In genomic region chr10:13668126-13668525, GRCh38 we compare ENCODE assay signal across 15 cellular contexts.
"Had no signal": no experiment of that assay in that cellular context is flagged by ENCODE, and none has a peak within 500 bp of the region (broad histone marks: within the 10 kb centered on the region; RNA-seq: fewer than 3 reads in every experiment).

No MANE protein-coding gene starts in this region.

- H3K9me3 ChIP-seq: pancreas had no signal

- DNase-seq: activated CD4-positive, alpha-beta T cell treated with anti-CD3 and anti-CD28 coated beads, Interleukin-2, amount 50 U/mL, for 1 hour; activated CD4-positive, CD25-positive, alpha-beta regulatory T cell; activated effector memory CD4-positive, alpha-beta T cell treated with Interleukin-2 at 50 U/mL for 16 hours; activated naive CD8-positive, alpha-beta T cell treated with anti-CD3 and anti-CD28 coated beads, Interleukin-2, amount 10 ng/mL, durations not matched to agents 7 days and 5 days; effector memory CD8-positive, alpha-beta T cell; erythroblast; kidney glomerular epithelial cell; naive thymus-derived CD8-positive, alpha-beta T cell; T-helper 2 cell had no signal

- H3K27ac Mint-ChIP-seq: activated naive CD8-positive, alpha-beta T cell treated with anti-CD3 and anti-CD28 coated beads, Interleukin-2, amount 10 ng/mL, durations not matched to agents 7 days and 5 days; effector memory CD8-positive, alpha-beta T cell; naive thymus-derived CD8-positive, alpha-beta T cell; stimulated activated effector memory CD8-positive, alpha-beta T cell treated with anti-CD3 and anti-CD28 coated beads, Interleukin-12 subunit alpha, Interleukin-12 subunit beta, amount 100 ng/mL, for 72 hours; type B pancreatic cell had no signal

- ATAC-seq: effector memory CD8-positive, alpha-beta T cell; naive thymus-derived CD8-positive, alpha-beta T cell; pancreas; stimulated activated effector memory CD8-positive, alpha-beta T cell treated with anti-CD3 and anti-CD28 coated beads, Interleukin-12 subunit alpha, Interleukin-12 subunit beta, amount 100 ng/mL, for 72 hours had no signal

- H3K4me3 ChIP-seq: coronary artery, pancreas, smooth muscle cell had no signal

- FAIRE-seq: pancreas, TTC549 had no signal

- H3K4me1 Mint-ChIP-seq: activated naive CD8-positive, alpha-beta T cell treated with anti-CD3 and anti-CD28 coated beads, Interleukin-2, amount 10 ng/mL, durations not matched to agents 7 days and 5 days; naive thymus-derived CD8-positive, alpha-beta T cell; stimulated activated effector memory CD8-positive, alpha-beta T cell treated with anti-CD3 and anti-CD28 coated beads, Interleukin-12 subunit alpha, Interleukin-12 subunit beta, amount 100 ng/mL, for 72 hours had no signal

- H3K27ac ChIP-seq: coronary artery, pancreas had no signal

- H3K4me1 ChIP-seq: pancreas had no signal

- H3K36me3 Mint-ChIP-seq: activated naive CD8-positive, alpha-beta T cell treated with anti-CD3 and anti-CD28 coated beads, Interleukin-2, amount 10 ng/mL, durations not matched to agents 7 days and 5 days; stimulated activated effector memory CD8-positive, alpha-beta T cell treated with anti-CD3 and anti-CD28 coated beads, Interleukin-12 subunit alpha, Interleukin-12 subunit beta, amount 100 ng/mL, for 72 hours had no signal

- H3K27me3 Mint-ChIP-seq: effector memory CD8-positive, alpha-beta T cell; type B pancreatic cell had no signal

- H3K4me3 Mint-ChIP-seq: activated naive CD8-positive, alpha-beta T cell treated with anti-CD3 and anti-CD28 coated beads, Interleukin-2, amount 10 ng/mL, durations not matched to agents 7 days and 5 days; effector memory CD8-positive, alpha-beta T cell; naive thymus-derived CD8-positive, alpha-beta T cell; stimulated activated effector memory CD8-positive, alpha-beta T cell treated with anti-CD3 and anti-CD28 coated beads, Interleukin-12 subunit alpha, Interleukin-12 subunit beta, amount 100 ng/mL, for 72 hours; type B pancreatic cell had no signal

- H3K27me3 ChIP-seq: pancreas had no signal

- H3K9me3 Mint-ChIP-seq: activated naive CD8-positive, alpha-beta T cell treated with anti-CD3 and anti-CD28 coated beads, Interleukin-2, amount 10 ng/mL, durations not matched to agents 7 days and 5 days; effector memory CD8-positive, alpha-beta T cell; naive thymus-derived CD8-positive, alpha-beta T cell; stimulated activated effector memory CD8-positive, alpha-beta T cell treated with anti-CD3 and anti-CD28 coated beads, Interleukin-12 subunit alpha, Interleukin-12 subunit beta, amount 100 ng/mL, for 72 hours; type B pancreatic cell had no signal
